ENCODE assay signal across 1 cellular context in the genomic region with DNA sequence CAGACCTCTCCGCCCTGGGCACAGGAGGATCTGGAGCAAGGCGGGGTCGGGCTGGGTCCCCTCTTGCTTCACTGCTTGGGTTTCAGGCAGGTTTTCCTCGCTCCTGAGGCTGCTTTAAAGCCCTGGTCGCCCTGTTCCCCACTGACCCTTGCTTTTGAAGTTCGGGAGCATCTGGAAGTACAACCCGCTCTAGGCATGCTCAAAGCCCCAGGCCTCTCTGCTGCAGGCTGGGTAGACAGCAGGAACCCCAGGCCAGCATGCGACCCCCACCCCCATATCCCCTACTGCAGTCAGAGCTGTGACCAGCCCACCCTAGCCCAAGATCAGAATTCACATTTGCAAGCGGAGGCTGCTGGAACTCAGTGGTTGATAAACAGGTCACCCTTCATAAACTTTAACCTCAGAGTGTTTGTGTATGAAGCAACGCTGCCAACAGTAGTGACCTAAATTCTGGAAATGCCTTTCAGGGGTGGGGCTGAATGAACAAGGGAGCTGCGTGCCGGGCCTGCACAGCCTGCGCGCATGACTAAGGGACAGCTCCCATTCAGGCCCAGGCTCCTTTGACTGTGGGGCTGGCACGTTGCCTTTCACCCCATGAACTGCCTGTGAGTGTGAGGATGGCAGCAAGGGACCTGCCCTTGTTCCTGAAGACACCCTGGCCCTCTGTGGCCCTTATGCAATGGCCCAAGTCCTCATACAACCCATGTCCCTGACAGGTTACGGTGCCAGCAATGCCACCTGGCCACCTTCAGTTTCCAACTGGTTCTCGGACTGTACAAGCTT.
A peak's percentile ranks its signal among the peaks of the same experiment; 100 is the strongest.
TF ChIP-seq lines count a peak whose summit lies in the region.

No MANE protein-coding gene starts in this region.

TF ChIP-seq in HepG2, 621 proteins besides CTCF, POLR2A, EP300 and RAD21 (continued from another document):
- TF ChIP-seq THAP8 (CRISPR knock-in tag; IDR thresholded peaks at IDR 0.05; ENCODE audit: borderline replicate concordance), result no peak
- 0 out of 2 replicates have a peak, but pooled peaks have one; percentile 44 for TF ChIP-seq PHF20 (CRISPR knock-in tag; IDR thresholded peaks at IDR 0.05)
- no peak for TF ChIP-seq TIGD3 (CRISPR knock-in tag; IDR thresholded peaks at IDR 0.05; ENCODE audit: borderline replicate concordance)
- peak; percentile 43; the same call in 1 of the 2 replicates for TF ChIP-seq ZNF501 (CRISPR knock-in tag; IDR thresholded peaks at IDR 0.05)
- TF ChIP-seq, protein P1, sequence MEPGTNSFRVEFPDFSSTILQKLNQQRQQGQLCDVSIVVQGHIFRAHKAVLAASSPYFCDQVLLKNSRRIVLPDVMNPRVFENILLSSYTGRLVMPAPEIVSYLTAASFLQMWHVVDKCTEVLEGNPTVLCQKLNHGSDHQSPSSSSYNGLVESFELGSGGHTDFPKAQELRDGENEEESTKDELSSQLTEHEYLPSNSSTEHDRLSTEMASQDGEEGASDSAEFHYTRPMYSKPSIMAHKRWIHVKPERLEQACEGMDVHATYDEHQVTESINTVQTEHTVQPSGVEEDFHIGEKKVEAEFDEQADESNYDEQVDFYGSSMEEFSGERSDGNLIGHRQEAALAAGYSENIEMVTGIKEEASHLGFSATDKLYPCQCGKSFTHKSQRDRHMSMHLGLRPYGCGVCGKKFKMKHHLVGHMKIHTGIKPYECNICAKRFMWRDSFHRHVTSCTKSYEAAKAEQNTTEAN (CRISPR knock-in tag; conservative IDR thresholded peaks at IDR 0.05), result peak; percentile 84
- TF ChIP-seq ZNF350 (CRISPR knock-in tag; IDR thresholded peaks at IDR 0.05; ENCODE audit: borderline replicate concordance, low read depth), result peak; percentile 75; the same call in 1 of the 2 replicates
- TF ChIP-seq ZNF839 (CRISPR knock-in tag; IDR thresholded peaks at IDR 0.05; ENCODE audit: borderline replicate concordance), result 0 out of 2 replicates have a peak, but pooled peaks have one; percentile 39
- TF ChIP-seq, protein P2, sequence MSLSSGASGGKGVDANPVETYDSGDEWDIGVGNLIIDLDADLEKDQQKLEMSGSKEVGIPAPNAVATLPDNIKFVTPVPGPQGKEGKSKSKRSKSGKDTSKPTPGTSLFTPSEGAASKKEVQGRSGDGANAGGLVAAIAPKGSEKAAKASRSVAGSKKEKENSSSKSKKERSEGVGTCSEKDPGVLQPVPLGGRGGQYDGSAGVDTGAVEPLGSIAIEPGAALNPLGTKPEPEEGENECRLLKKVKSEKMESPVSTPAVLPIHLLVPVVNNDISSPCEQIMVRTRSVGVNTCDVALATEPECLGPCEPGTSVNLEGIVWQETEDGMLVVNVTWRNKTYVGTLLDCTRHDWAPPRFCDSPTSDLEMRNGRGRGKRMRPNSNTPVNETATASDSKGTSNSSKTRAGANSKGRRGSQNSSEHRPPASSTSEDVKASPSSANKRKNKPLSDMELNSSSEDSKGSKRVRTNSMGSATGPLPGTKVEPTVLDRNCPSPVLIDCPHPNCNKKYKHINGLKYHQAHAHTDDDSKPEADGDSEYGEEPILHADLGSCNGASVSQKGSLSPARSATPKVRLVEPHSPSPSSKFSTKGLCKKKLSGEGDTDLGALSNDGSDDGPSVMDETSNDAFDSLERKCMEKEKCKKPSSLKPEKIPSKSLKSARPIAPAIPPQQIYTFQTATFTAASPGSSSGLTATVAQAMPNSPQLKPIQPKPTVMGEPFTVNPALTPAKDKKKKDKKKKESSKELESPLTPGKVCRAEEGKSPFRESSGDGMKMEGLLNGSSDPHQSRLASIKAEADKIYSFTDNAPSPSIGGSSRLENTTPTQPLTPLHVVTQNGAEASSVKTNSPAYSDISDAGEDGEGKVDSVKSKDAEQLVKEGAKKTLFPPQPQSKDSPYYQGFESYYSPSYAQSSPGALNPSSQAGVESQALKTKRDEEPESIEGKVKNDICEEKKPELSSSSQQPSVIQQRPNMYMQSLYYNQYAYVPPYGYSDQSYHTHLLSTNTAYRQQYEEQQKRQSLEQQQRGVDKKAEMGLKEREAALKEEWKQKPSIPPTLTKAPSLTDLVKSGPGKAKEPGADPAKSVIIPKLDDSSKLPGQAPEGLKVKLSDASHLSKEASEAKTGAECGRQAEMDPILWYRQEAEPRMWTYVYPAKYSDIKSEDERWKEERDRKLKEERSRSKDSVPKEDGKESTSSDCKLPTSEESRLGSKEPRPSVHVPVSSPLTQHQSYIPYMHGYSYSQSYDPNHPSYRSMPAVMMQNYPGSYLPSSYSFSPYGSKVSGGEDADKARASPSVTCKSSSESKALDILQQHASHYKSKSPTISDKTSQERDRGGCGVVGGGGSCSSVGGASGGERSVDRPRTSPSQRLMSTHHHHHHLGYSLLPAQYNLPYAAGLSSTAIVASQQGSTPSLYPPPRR (CRISPR knock-in tag; IDR thresholded peaks at IDR 0.05; ENCODE audit: borderline replicate concordance), result peak; percentile 82
- TF ChIP-seq ZNF691 (CRISPR knock-in tag; IDR thresholded peaks at IDR 0.05; ENCODE audit: borderline replicate concordance, low read depth), result no peak
- peak; percentile 43 to 61; a peak in 2 of 4 replicates for TF ChIP-seq HMGXB4 (CRISPR knock-in tag; IDR thresholded peaks at IDR 0.05; ENCODE audit: borderline replicate concordance in 1 of 2, low read depth in 1 of 2)
- 0 out of 2 replicates have a peak, but pooled peaks have one; percentile 19 for TF ChIP-seq ZNF776 (CRISPR knock-in tag; IDR thresholded peaks at IDR 0.05)
- TF ChIP-seq, protein P3, sequence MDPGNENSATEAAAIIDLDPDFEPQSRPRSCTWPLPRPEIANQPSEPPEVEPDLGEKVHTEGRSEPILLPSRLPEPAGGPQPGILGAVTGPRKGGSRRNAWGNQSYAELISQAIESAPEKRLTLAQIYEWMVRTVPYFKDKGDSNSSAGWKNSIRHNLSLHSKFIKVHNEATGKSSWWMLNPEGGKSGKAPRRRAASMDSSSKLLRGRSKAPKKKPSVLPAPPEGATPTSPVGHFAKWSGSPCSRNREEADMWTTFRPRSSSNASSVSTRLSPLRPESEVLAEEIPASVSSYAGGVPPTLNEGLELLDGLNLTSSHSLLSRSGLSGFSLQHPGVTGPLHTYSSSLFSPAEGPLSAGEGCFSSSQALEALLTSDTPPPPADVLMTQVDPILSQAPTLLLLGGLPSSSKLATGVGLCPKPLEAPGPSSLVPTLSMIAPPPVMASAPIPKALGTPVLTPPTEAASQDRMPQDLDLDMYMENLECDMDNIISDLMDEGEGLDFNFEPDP (CRISPR knock-in tag; conservative IDR thresholded peaks at IDR 0.05), result 0 out of 2 replicates have a peak, but pooled peaks have one; percentile 93
- TF ChIP-seq ZNF7 (CRISPR knock-in tag; IDR thresholded peaks at IDR 0.05), result peak; percentile 19; the same call in 1 of the 2 replicates
- TF ChIP-seq ZSCAN22 (CRISPR knock-in tag; IDR thresholded peaks at IDR 0.05), result 0 out of 2 replicates have a peak, but pooled peaks have one; percentile 21
- peak; percentile 74 to 91; a peak in 3 of 4 replicates for TF ChIP-seq NR2F1 (CRISPR knock-in tag; IDR thresholded peaks at IDR 0.05)
- peak; percentile 76 for TF ChIP-seq ISL2 (CRISPR knock-in tag; IDR thresholded peaks at IDR 0.05)
- TF ChIP-seq PTBP1 (IDR thresholded peaks at IDR 0.05; ENCODE audit: low read depth, low read length, poor library complexity, severe bottlenecking), result no peak
- TF ChIP-seq ZNF124 (CRISPR knock-in tag; IDR thresholded peaks at IDR 0.05), result peak; percentile 83; the same call in 1 of the 2 replicates
- TF ChIP-seq, protein P4, sequence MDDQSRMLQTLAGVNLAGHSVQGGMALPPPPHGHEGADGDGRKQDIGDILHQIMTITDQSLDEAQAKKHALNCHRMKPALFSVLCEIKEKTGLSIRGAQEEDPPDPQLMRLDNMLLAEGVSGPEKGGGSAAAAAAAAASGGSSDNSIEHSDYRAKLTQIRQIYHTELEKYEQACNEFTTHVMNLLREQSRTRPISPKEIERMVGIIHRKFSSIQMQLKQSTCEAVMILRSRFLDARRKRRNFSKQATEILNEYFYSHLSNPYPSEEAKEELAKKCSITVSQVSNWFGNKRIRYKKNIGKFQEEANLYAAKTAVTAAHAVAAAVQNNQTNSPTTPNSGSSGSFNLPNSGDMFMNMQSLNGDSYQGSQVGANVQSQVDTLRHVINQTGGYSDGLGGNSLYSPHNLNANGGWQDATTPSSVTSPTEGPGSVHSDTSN (CRISPR knock-in tag; IDR thresholded peaks at IDR 0.05; ENCODE audit: borderline replicate concordance), result no peak
- 0 out of 2 replicates have a peak, but pooled peaks have one; percentile 14 for TF ChIP-seq TRIM24 (CRISPR knock-in tag; IDR thresholded peaks at IDR 0.05)
- peak; percentile 79 for TF ChIP-seq PHF21A (CRISPR knock-in tag; IDR thresholded peaks at IDR 0.05)
- TF ChIP-seq ZNF292 (CRISPR knock-in tag; IDR thresholded peaks at IDR 0.05; ENCODE audit: borderline replicate concordance, low read depth), result peak; percentile 45
- TF ChIP-seq MXD3 (CRISPR knock-in tag; IDR thresholded peaks at IDR 0.05), result no peak
